In the genomic region with DNA sequence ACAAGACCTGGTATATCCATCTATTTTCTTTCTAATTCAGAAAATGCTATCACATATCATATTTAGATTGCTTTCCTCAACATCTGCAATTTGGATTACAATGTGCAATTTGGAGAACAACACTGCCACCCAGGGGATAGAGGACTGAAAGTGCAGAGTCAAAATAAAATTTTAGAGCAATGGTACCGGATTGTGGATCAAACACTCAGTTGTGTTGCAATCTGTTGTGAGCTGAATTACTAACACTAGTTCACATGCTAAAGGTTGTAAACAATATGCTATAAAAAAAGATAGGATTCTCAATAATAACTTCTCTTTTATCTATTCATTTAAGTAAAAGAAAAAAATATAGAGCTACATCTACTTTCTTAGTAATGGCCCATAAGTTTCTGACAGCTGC, we compare ENCODE assay signal across 8 cellular contexts. TPM values are rescaled to one million over a fixed set of nuclear protein-coding genes. Genes with fewer than 3 reads are reported as not detected.
DNase-seq lines count a peak whose midpoint lies in the region; ATAC-seq, FAIRE-seq and TF ChIP-seq lines count a peak whose summit lies in the region.

No MANE protein-coding gene starts in this region.

- H3K9me1 ChIP-seq in keratinocyte (ENCODE audit: control insufficient read depth, extremely low read depth, insufficient read depth, low read length) = no peaks in the 10 kb centered on the region

- ATAC-seq in heart right ventricle (peak in 2 of 8 donors; percentile 43 to 67), left cardiac atrium (no peak), upper lobe of right lung (peak; percentile 73), HG03175 (IDR thresholded peaks at IDR 0.05; ENCODE audit: unreplicated experiment) (no peak)

- H3K9me3 ChIP-seq in heart right ventricle = no peaks in the 10 kb centered on the region
- H3K9me3 ChIP-seq in keratinocyte (ENCODE audit: control insufficient read depth, low read depth, low read length) = no peaks in the 10 kb centered on the region
- H3K9me3 ChIP-seq in upper lobe of right lung = no peaks in the 10 kb centered on the region

- H3K4me2 ChIP-seq in keratinocyte (ENCODE audit: control insufficient read depth, extremely low read depth, insufficient read depth, low read depth, low read length) = no peak overlapping the region

- H2AFZ ChIP-seq in keratinocyte (ENCODE audit: control insufficient read depth, low read length) = no peak overlapping the region

- H3K36me3 ChIP-seq in heart right ventricle = no peaks in the 10 kb centered on the region
- no peaks in the 10 kb centered on the region for H3K36me3 ChIP-seq in keratinocyte (ENCODE audit: control insufficient read depth in 2 of 2, extremely low read depth in 1 of 2, insufficient read depth in 2 of 2, low read length in 2 of 2)
- no peaks in the 10 kb centered on the region for H3K36me3 ChIP-seq in upper lobe of right lung

- H4K20me1 ChIP-seq in keratinocyte (ENCODE audit: control insufficient read depth, extremely low read depth, insufficient read depth, low read length) = no peaks in the 10 kb centered on the region

- no peaks in the 10 kb centered on the region for H3K79me2 ChIP-seq in keratinocyte (ENCODE audit: control insufficient read depth, insufficient read depth, low read length)

- FAIRE-seq in keratinocyte (lab: Jason Lieb, UNC) = no peak

- H3K9ac ChIP-seq in keratinocyte (ENCODE audit: control insufficient read depth, extremely low read depth, insufficient read depth, low read length) = no peak overlapping the region

- DNase-seq in heart right ventricle = peak in 1 of 2 donors; percentile 16
- DNase-seq in left cardiac atrium = no peak
- no peak for DNase-seq in HFF-Myc (ENCODE audit: extremely low read depth, low read depth)
- peak; percentile 64 for DNase-seq in NCI-H2196 (lab: John Stamatoyannopoulos, UW; ENCODE audit: unreplicated experiment)
- DNase-seq in amniotic epithelial cell (ENCODE audit: low read depth) = peak; percentile 58
- no peak for DNase-seq in keratinocyte (ENCODE audit: low read depth, low spot score)
- DNase-seq in upper lobe of right lung = no peak

- intact Hi-C loops in heart right ventricle (cut with DNase I) = loop anchor here in 1 of 10 donors (5.0 kb wide), 1 partner anchor 1293 kb away; no protein-coding TSS in a partner anchor
- intact Hi-C loops in left cardiac atrium (cut with DNase I) = no loop called here
- intact Hi-C loops in upper lobe of right lung (cut with DNase I) = no loop called here

- H3K27me3 ChIP-seq in heart right ventricle (no peaks in the 10 kb centered on the region), keratinocyte (ENCODE audit: control insufficient read depth, extremely low read depth, insufficient read depth, low read length) (no peaks in the 10 kb centered on the region), upper lobe of right lung (peaks cover under 1% of the 10 kb centered on the region)

- WGBS in heart right ventricle, 2 donors = 7 to 17% methylated on average over 1 of the region's 1 CpG

- no peak overlapping the region for H3K27ac ChIP-seq in heart right ventricle
- H3K27ac ChIP-seq in keratinocyte (ENCODE audit: control insufficient read depth, insufficient read depth, low read length) = no peak overlapping the region
- no peak overlapping the region for H3K27ac ChIP-seq in upper lobe of right lung

- H3K4me3 ChIP-seq in heart right ventricle (no peak overlapping the region), HFF-Myc (replicated peaks; ENCODE audit: low read depth, low read length) (no peak overlapping the region), keratinocyte (ENCODE audit: control insufficient read depth in 2 of 3, extremely low read depth in 1 of 3, insufficient read depth in 2 of 3, low read depth in 1 of 3, low read length in 3 of 3) (no peak overlapping the region), upper lobe of right lung (no peak overlapping the region)

- dilution Hi-C loops in keratinocyte (cut with MboI; ENCODE audit: extremely low pct_ligation_motif_present, low sequenced_read_pairs) = no loop called here

- H3K4me1 ChIP-seq in heart right ventricle = no peaks in the 10 kb centered on the region
- H3K4me1 ChIP-seq in keratinocyte (ENCODE audit: control insufficient read depth, extremely low read depth, insufficient read depth, low read length) = no peaks in the 10 kb centered on the region
- H3K4me1 ChIP-seq in upper lobe of right lung = no peaks in the 10 kb centered on the region

- TF ChIP-seq CTCF in heart right ventricle (IDR thresholded peaks at IDR 0.05) (peak in 7 of 9 donors; percentile 49 to 67 (median 57)), HFF-Myc (IDR thresholded peaks at IDR 0.05; ENCODE audit: low read depth, low read length, missing control alignments) (peak; percentile 50), keratinocyte (optimal IDR thresholded peaks at IDR 0.05 in 1 of 3, IDR thresholded peaks at IDR 0.05 in 1 of 3, conservative IDR thresholded peaks at IDR 0.05 in 1 of 3; ENCODE audit: extremely low read depth in 1 of 3, insufficient read depth in 2 of 3, low read length in 3 of 3) (peak; percentile 39 to 58 (median 46)), upper lobe of right lung (IDR thresholded peaks at IDR 0.05) (peak; percentile 68)

RNA-seq across cellular contexts. Expression of a gene that starts 11.9 kb away (rescaled TPM):
- total RNA-seq in heart right ventricle = 10 to 100 TPM in 1 of 10 donors, 1 to 10 TPM in 9; 6.4 to 10.4 (median 7.9) TPM
- 1 to 10 TPM; 1.3 to 2.8 TPM for polyA plus RNA-seq in heart right ventricle
- 10 to 100 TPM in 1 of 2 donors, 1 to 10 TPM in 1; 8.7 to 10.5 TPM for total RNA-seq in left cardiac atrium
- 5.0 to 8.8 TPM (median 7.6 TPM) in 3 replicates for polyA plus RNA-seq in keratinocyte
- polyA plus RNA-seq in keratinocyte (2011; ENCODE audit: low read depth) = 7.6 TPM
- polyA plus RNA-seq in keratinocyte (2011; cell fraction: cytosol; rRNA removed) = 4.1 and 6.5 TPM in 2 replicates
- 5.7 and 8.3 TPM in 2 replicates for polyA plus RNA-seq in keratinocyte (2011; cell fraction: nucleus; rRNA removed)
- 5.7 and 8.7 TPM in 2 replicates for polyA plus RNA-seq in keratinocyte (2012; ENCODE audit: low replicate concordance)
- polyA minus RNA-seq in keratinocyte = 1.4 to 5.8 TPM (median 2.7 TPM) in 3 replicates
- polyA minus RNA-seq in keratinocyte (2011; cell fraction: cytosol; rRNA and poly(A)+ RNA removed) = 7.7 TPM
- 7.8 and 11.7 TPM in 2 replicates for polyA minus RNA-seq in keratinocyte (2011; cell fraction: nucleus; rRNA and poly(A)+ RNA removed)
- total RNA-seq in upper lobe of right lung = 14.8 TPM

Comparison
In these comparisons a context has a peak if more than half of its experiments do, and no peak if none do; other contexts are left out.
1. DNase-seq: peak in NCI-H2196 (single experiment) and amniotic epithelial cell (single experiment); none in left cardiac atrium (single experiment), HFF-Myc (single experiment), keratinocyte (single experiment) and upper lobe of right lung (single experiment).
2. Peak in every context shown above with its lines, with median percentiles within 50 percentile points of each other: CTCF ChIP-seq.